In genomic region chr19:44499962-44500949, GRCh38 we compare ENCODE assay signal across 1 cellular context.
TF ChIP-seq lines count a peak whose summit lies in the region.

ZNF180 (minus strand) TSS chr19:44500522; CDS start chr19:44497334, 3,188 bp downstream.

TF ChIP-seq in HepG2, 621 proteins besides CTCF, POLR2A, EP300 and RAD21 (continued from another document and continues in another):
- peak; percentile 45; the same call in 1 of the 2 replicates for TF ChIP-seq KIAA2018 (CRISPR knock-in tag; IDR thresholded peaks at IDR 0.05; ENCODE audit: borderline replicate concordance)
- TF ChIP-seq ZNF766 (CRISPR knock-in tag; IDR thresholded peaks at IDR 0.05; ENCODE audit: borderline replicate concordance) = peak; percentile 18; the same call in 1 of the 2 replicates
- no peak for TF ChIP-seq ZNF513 (CRISPR knock-in tag; conservative IDR thresholded peaks at IDR 0.05)
- peak; percentile 89; the same call in 1 of the 2 replicates for TF ChIP-seq MAF1 (CRISPR knock-in tag; IDR thresholded peaks at IDR 0.05; ENCODE audit: borderline replicate concordance)
- TF ChIP-seq ZNF841 (CRISPR knock-in tag; IDR thresholded peaks at IDR 0.05; ENCODE audit: borderline replicate concordance) = no peak
- no peak for TF ChIP-seq ZNF101 (CRISPR knock-in tag; IDR thresholded peaks at IDR 0.05; ENCODE audit: borderline replicate concordance, low read depth)
- TF ChIP-seq HDAC1 (CRISPR knock-in tag; IDR thresholded peaks at IDR 0.05) = peak; percentile 93
- TF ChIP-seq ZNF10 (CRISPR knock-in tag; IDR thresholded peaks at IDR 0.05; ENCODE audit: borderline replicate concordance, low read depth) = no peak
- TF ChIP-seq MBD4 (IDR thresholded peaks at IDR 0.05; ENCODE audit: borderline replicate concordance, low read length) = no peak
- peak; percentile 93 for TF ChIP-seq NRL (CRISPR knock-in tag; IDR thresholded peaks at IDR 0.05; ENCODE audit: borderline replicate concordance)
- no peak for TF ChIP-seq ZNF780A (CRISPR knock-in tag; IDR thresholded peaks at IDR 0.05)
- TF ChIP-seq ZBTB21 (CRISPR knock-in tag; IDR thresholded peaks at IDR 0.05) = peak; percentile 77
- peak; percentile 95; the same call in 1 of the 2 replicates for TF ChIP-seq ZFP91 (CRISPR knock-in tag; IDR thresholded peaks at IDR 0.05; ENCODE audit: borderline replicate concordance)
- TF ChIP-seq ZBTB38 (CRISPR knock-in tag; IDR thresholded peaks at IDR 0.05) = peak; percentile 87; the same call in 1 of the 2 replicates
- TF ChIP-seq RERE (CRISPR knock-in tag; IDR thresholded peaks at IDR 0.05; ENCODE audit: low read depth) = peak; percentile 30; the same call in 1 of the 2 replicates
- TF ChIP-seq SPEN (CRISPR knock-in tag; IDR thresholded peaks at IDR 0.05; ENCODE audit: low read depth) = peak; percentile 93
- TF ChIP-seq SMAD9 (CRISPR knock-in tag; IDR thresholded peaks at IDR 0.05) = 0 out of 2 replicates have a peak, but pooled peaks have one; percentile 27
- TF ChIP-seq ZNF263 (CRISPR knock-in tag; IDR thresholded peaks at IDR 0.05) = peak; percentile 93
- TF ChIP-seq ZSCAN9 (CRISPR knock-in tag; IDR thresholded peaks at IDR 0.05; ENCODE audit: borderline replicate concordance) = peak; percentile 84
- TF ChIP-seq ELF1 (CRISPR knock-in tag; IDR thresholded peaks at IDR 0.05) = peak; percentile 100
- TF ChIP-seq RFX3 (CRISPR knock-in tag; IDR thresholded peaks at IDR 0.05) = no peak
- TF ChIP-seq PITX1 (CRISPR knock-in tag; IDR thresholded peaks at IDR 0.05) = peak; percentile 69; the same call in 1 of the 2 replicates
- peak; percentile 74; the same call in 1 of the 2 replicates for TF ChIP-seq KDM5A (IDR thresholded peaks at IDR 0.05; ENCODE audit: borderline replicate concordance, low read length)
- peak; percentile 97 for TF ChIP-seq SRY (CRISPR knock-in tag; IDR thresholded peaks at IDR 0.05)
- TF ChIP-seq ZNF557 (CRISPR knock-in tag; IDR thresholded peaks at IDR 0.05) = peak; percentile 28; the same call in 1 of the 2 replicates
- TF ChIP-seq ELF3 (CRISPR knock-in tag; IDR thresholded peaks at IDR 0.05) = peak; percentile 96
- peak; percentile 88 for TF ChIP-seq ZNF264 (CRISPR knock-in tag; IDR thresholded peaks at IDR 0.05)
- TF ChIP-seq ZNF652 (CRISPR knock-in tag; IDR thresholded peaks at IDR 0.05; ENCODE audit: borderline replicate concordance, low read depth) = no peak; the same call in 1 of the 2 replicates
- peak; percentile 99 for TF ChIP-seq ZNF143 (CRISPR knock-in tag; IDR thresholded peaks at IDR 0.05)
- TF ChIP-seq ZNF614 (CRISPR knock-in tag; IDR thresholded peaks at IDR 0.05; ENCODE audit: borderline replicate concordance) = peak; percentile 93; the same call in 1 of the 2 replicates
- peak; percentile 93 for TF ChIP-seq PHF20 (CRISPR knock-in tag; IDR thresholded peaks at IDR 0.05)
- TF ChIP-seq ZNF274 (CRISPR knock-in tag; IDR thresholded peaks at IDR 0.05) = peak; percentile 77; the same call in 1 of the 2 replicates
- no peak; the same call in 1 of the 2 replicates for TF ChIP-seq ZNF709 (CRISPR knock-in tag; IDR thresholded peaks at IDR 0.05)
- TF ChIP-seq ASH2L (IDR thresholded peaks at IDR 0.05; ENCODE audit: insufficient read length, low read depth, low read length) = peak; percentile 95
- peak; percentile 72 for TF ChIP-seq ESRRA (CRISPR knock-in tag; IDR thresholded peaks at IDR 0.05; ENCODE audit: low read depth)
- TF ChIP-seq ZNF414 (CRISPR knock-in tag; IDR thresholded peaks at IDR 0.05) = peak; percentile 67; the same call in 1 of the 2 replicates
- peak; percentile 96 for TF ChIP-seq IRF2 (CRISPR knock-in tag; IDR thresholded peaks at IDR 0.05)
- TF ChIP-seq E2F5 (CRISPR knock-in tag; conservative IDR thresholded peaks at IDR 0.05) = peak; percentile 62
- TF ChIP-seq ZNF768 (CRISPR knock-in tag; IDR thresholded peaks at IDR 0.05) = peak; percentile 80; the same call in 1 of the 2 replicates
- TF ChIP-seq ZNF883 (CRISPR knock-in tag; IDR thresholded peaks at IDR 0.05; ENCODE audit: not compliant biosample characterization) = peak; percentile 84
- TF ChIP-seq ZNF607 (CRISPR knock-in tag; IDR thresholded peaks at IDR 0.05; ENCODE audit: borderline replicate concordance) = no peak
- TF ChIP-seq SUZ12 (IDR thresholded peaks at IDR 0.05; ENCODE audit: low read depth, low read length) = peak; percentile 73
